23 cellular contexts compared by ENCODE assay signal in the genomic region with DNA sequence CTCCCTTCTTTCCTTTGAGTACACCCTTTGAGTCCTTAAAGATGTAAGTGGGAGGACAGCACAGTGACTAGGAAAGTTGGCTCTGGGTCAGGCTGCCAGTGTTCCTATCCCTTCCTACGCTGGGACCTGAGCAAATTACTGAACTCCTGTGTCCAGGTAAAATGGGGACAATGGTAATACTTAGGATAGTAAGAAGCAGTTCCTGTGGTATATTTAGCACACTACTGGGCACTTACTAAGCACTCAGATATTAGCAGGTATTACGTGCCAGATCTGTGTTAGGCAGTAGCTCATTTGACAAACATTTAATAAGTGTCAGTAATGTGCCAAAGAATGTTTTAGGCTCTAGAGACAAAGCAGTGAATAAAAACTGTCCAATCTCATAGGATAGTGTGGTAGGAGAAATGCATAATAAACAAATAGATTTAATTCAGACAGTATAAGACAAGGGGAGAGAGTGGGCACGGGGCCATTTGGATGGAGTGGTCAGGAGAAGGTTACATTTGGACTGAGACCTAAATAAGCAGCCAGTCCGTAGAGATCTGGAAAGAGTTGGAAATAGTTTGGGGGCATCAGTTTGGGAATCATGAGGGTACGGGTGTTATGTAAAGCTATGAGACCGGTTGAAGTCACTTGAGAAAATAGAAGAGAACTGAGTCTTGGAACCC. TPM values are rescaled to one million over a fixed set of nuclear protein-coding genes. Genes with fewer than 3 reads are reported as not detected.
DNase-seq lines count a peak whose midpoint lies in the region; ATAC-seq, FAIRE-seq and TF ChIP-seq lines count a peak whose summit lies in the region.
"Had no signal": no experiment of that assay in that cellular context is flagged by ENCODE, and none has a peak within 500 bp of the region (broad histone marks: within the 10 kb centered on the region; RNA-seq: fewer than 3 reads in every experiment).

No MANE protein-coding gene starts in this region.

- no peak overlapping the region for H2AFZ ChIP-seq in GM12878 (ENCODE audit: control insufficient read depth, low read depth, low read length)
- H2AFZ ChIP-seq: PC-9 had no signal

- peak overlapping the region; percentile 1 for H3K27ac Mint-ChIP-seq in activated CD4-positive, alpha-beta memory T cell treated with anti-CD3 and anti-CD28 coated beads for 36 hours
- H3K27ac Mint-ChIP-seq in activated CD4-positive, alpha-beta memory T cell treated with anti-CD3 and anti-CD28 coated beads, Interleukin-2, amount 10 ng/mL, durations not matched to agents 7 days and 5 days: no peak overlapping the region
- H3K27ac Mint-ChIP-seq in naive B cell: peak overlapping the region; percentile 64 to 94 (median 90)
- H3K27ac Mint-ChIP-seq: WTC11 had no signal

- no peaks in the 10 kb centered on the region for H3K79me2 ChIP-seq in GM12878 (ENCODE audit: control insufficient read depth, insufficient read depth, low read length)

- RAD21 ChIA-PET in GM12878 (lab: Charles Lee; ENCODE audit: unreplicated experiment): no interaction called here

- 0 out of 20 replicates have a peak overlapping the region, but pooled peaks of 1 of the 10 experiments have one; percentile 8 for H3K4me3 ChIP-seq in BLaER1 treated with 17β-estradiol and CSF1 and Interleukin-3, amounts not matched to agents 10 nM and 100 nM
- H3K4me3 ChIP-seq in GM12878: no peak overlapping the region
- H3K4me3 ChIP-seq: esophagus muscularis mucosa, PC-9, skin epidermis had no signal

- H3K27me3 ChIP-seq in BLaER1 treated with 17β-estradiol and CSF1 and Interleukin-3, amounts not matched to agents 10 nM and 100 nM: no peaks in the 10 kb centered on the region
- H3K27me3 ChIP-seq in GM12878 (replicated peaks in 1 of 2; ENCODE audit: control insufficient read depth in 2 of 2, insufficient read depth in 2 of 2, low read length in 1 of 2): no peaks in the 10 kb centered on the region
- H3K27me3 ChIP-seq: esophagus muscularis mucosa, foreskin keratinocyte had no signal

- no peak for TF ChIP-seq CTCF in GM12878 (IDR thresholded peaks at IDR 0.05 in 2 of 3, conservative IDR thresholded peaks at IDR 0.05 in 1 of 3; ENCODE audit: control insufficient read depth in 2 of 3, extremely low read depth in 1 of 3, insufficient read depth in 1 of 3, low read depth in 3 of 3, low read length in 3 of 3)

- peak overlapping the region in 8 of 11 experiments; percentile 57 to 97 (median 93); a peak in 14 of 22 replicates for H3K4me2 ChIP-seq in BLaER1 treated with 17β-estradiol and CSF1 and Interleukin-3, amounts not matched to agents 10 nM and 100 nM
- H3K4me2 ChIP-seq in GM12878 (ENCODE audit: control insufficient read depth, insufficient read depth): no peak overlapping the region
- H3K4me2 ChIP-seq: PC-9 had no signal

- WGBS in GM12878 (ENCODE audit: insufficient coverage, insufficient replicate concordance, low lambda C conversion rate, missing lambda C conversion rate): over 99% methylated on average over 6 of the region's 6 CpGs

- peak overlapping the region in 2 of 11 experiments; percentile 25 to 59; a peak in 2 of 22 replicates for H3K9ac ChIP-seq in BLaER1 treated with 17β-estradiol and CSF1 and Interleukin-3, amounts not matched to agents 10 nM and 100 nM
- no peak overlapping the region for H3K9ac ChIP-seq in GM12878 (ENCODE audit: control insufficient read depth, insufficient read depth, low read length)

- TF ChIP-seq POLR2A in GM12878 (IDR thresholded peaks at IDR 0.05; ENCODE audit: low read depth, low read length): no peak

- H3K27me3 Mint-ChIP-seq in activated CD4-positive, alpha-beta memory T cell treated with anti-CD3 and anti-CD28 coated beads for 36 hours: no peaks in the 10 kb centered on the region
- H3K27me3 Mint-ChIP-seq in activated CD4-positive, alpha-beta memory T cell treated with anti-CD3 and anti-CD28 coated beads, Interleukin-2, amount 10 ng/mL, durations not matched to agents 7 days and 5 days: no peaks in the 10 kb centered on the region
- no peaks in the 10 kb centered on the region for H3K27me3 Mint-ChIP-seq in naive B cell

- peaks cover 22 to 66% (median 47%) of the 10 kb centered on the region in 10 experiments for H3K4me1 ChIP-seq in BLaER1 treated with 17β-estradiol and CSF1 and Interleukin-3, amounts not matched to agents 10 nM and 100 nM
- H3K4me1 ChIP-seq in GM12878 (ENCODE audit: control insufficient read depth, insufficient read depth, low read length): no peaks in the 10 kb centered on the region; the same call in 1 of the 2 replicates
- H3K4me1 ChIP-seq: foreskin keratinocyte had no signal

- H3K36me3 ChIP-seq in BLaER1 treated with 17β-estradiol and CSF1 and Interleukin-3, amounts not matched to agents 10 nM and 100 nM: peaks cover 45 to 84% (median 61%) of the 10 kb centered on the region in 11 experiments
- H3K36me3 ChIP-seq in GM12878 (ENCODE audit: control insufficient read depth in 2 of 2, insufficient read depth in 2 of 2, low read length in 1 of 2): peaks cover 10 to 12% of the 10 kb centered on the region in 2 experiments

- TF ChIP-seq EP300 in GM12878 (IDR thresholded peaks at IDR 0.05; ENCODE audit: borderline replicate concordance in 1 of 2, control insufficient read depth in 1 of 2, low read depth in 2 of 2, low read length in 2 of 2): no peak

- BruUV-seq in GM12878 (replicated peaks; lab: Mats Ljungman, UMichigan): no TSS peak

- intact Hi-C loops in activated CD4-positive, alpha-beta memory T cell treated with anti-CD3 and anti-CD28 coated beads for 36 hours (cut with micrococcal nuclease): no loop called here
- intact Hi-C loops in GM12878 (cut with micrococcal nuclease; ENCODE audit: unreplicated experiment): no loop called here

- SMC1A ChIA-PET in GM12878 (lab: Charles Lee; ENCODE audit: uncharacterized antibody, unreplicated experiment): interaction anchor here (1.1 to 1.7 kb wide), 3 partner anchors 14 to 280 kb away, joined by 3 to 5 read pairs (median 4); no protein-coding TSS in a partner anchor

- in situ Hi-C loops in GM12878 (cut with MboI): no loop called here

- no peak for ATAC-seq in GM12878
- ATAC-seq in naive B cell (ENCODE audit: low read depth in 2 of 2): no peak
- no peak for ATAC-seq in GM19467 (IDR thresholded peaks at IDR 0.05; ENCODE audit: unreplicated experiment)
- ATAC-seq: foreskin keratinocyte, left colon, WTC11 had no signal

- TF ChIP-seq RAD21 in GM12878 (IDR thresholded peaks at IDR 0.05; ENCODE audit: insufficient read depth, low read depth, low read length): no peak

- no peaks in the 10 kb centered on the region for H3K9me3 Mint-ChIP-seq in activated CD4-positive, alpha-beta memory T cell treated with anti-CD3 and anti-CD28 coated beads for 36 hours
- peaks cover 12% of the 10 kb centered on the region for H3K9me3 Mint-ChIP-seq in activated CD4-positive, alpha-beta memory T cell treated with anti-CD3 and anti-CD28 coated beads, Interleukin-2, amount 10 ng/mL, durations not matched to agents 7 days and 5 days
- H3K9me3 Mint-ChIP-seq in naive B cell: no peaks in the 10 kb centered on the region
- H3K9me3 Mint-ChIP-seq: WTC11 had no signal

- no peak for FAIRE-seq in GM12878 (lab: Jason Lieb, UNC)

- H3K36me3 Mint-ChIP-seq in activated CD4-positive, alpha-beta memory T cell treated with anti-CD3 and anti-CD28 coated beads for 36 hours: peaks cover 56% of the 10 kb centered on the region
- peaks cover 81% of the 10 kb centered on the region for H3K36me3 Mint-ChIP-seq in activated CD4-positive, alpha-beta memory T cell treated with anti-CD3 and anti-CD28 coated beads, Interleukin-2, amount 10 ng/mL, durations not matched to agents 7 days and 5 days (ENCODE audit: low read depth)
- H3K36me3 Mint-ChIP-seq in naive B cell: peaks cover 32 to 62% of the 10 kb centered on the region in 2 donors
- H3K36me3 Mint-ChIP-seq: WTC11 had no signal

- no peak for DNase-seq in activated CD4-positive, alpha-beta memory T cell treated with anti-CD3 and anti-CD28 coated beads for 36 hours
- no peak for DNase-seq in activated CD4-positive, alpha-beta memory T cell treated with anti-CD3 and anti-CD28 coated beads, Interleukin-2, amount 10 ng/mL, durations not matched to agents 7 days and 5 days
- no peak for DNase-seq in GM12878 (ENCODE audit: low read depth, low spot score)
- no peak for DNase-seq in naive B cell
- no peak for DNase-seq in NCI-H2107 (lab: John Stamatoyannopoulos, UW)
- no peak for DNase-seq in NCI-H345 treated with DMSO at 0.1 percent for 48 hours (lab: John Stamatoyannopoulos, UW; ENCODE audit: unreplicated experiment)
- DNase-seq: activated CD8-positive, alpha-beta memory T cell treated with anti-CD3 and anti-CD28 coated beads for 24 hours; dermis blood vessel endothelial cell; foreskin keratinocyte; left colon; NCI-H1694; NCI-H526; PC-9; SHP77; stimulated activated CD8-positive, alpha-beta memory T cell treated with anti-CD3 and anti-CD28 coated beads, Interleukin-4, amount 100 ng/mL, for 48 hours; T1000 had no signal

- POLR2A ChIA-PET in activated CD4-positive, alpha-beta memory T cell treated with anti-CD3 and anti-CD28 coated beads for 36 hours (lab: Charles Lee): no interaction called here
- POLR2A ChIA-PET in activated CD4-positive, alpha-beta memory T cell treated with anti-CD3 and anti-CD28 coated beads, Interleukin-2, amount 10 ng/mL, durations not matched to agents 7 days and 5 days (lab: Charles Lee): interaction anchor here (0.6 to 1.7 kb wide), 2 partner anchors 14 to 127 kb away, joined by 3 to 5 read pairs; no protein-coding TSS in a partner anchor
- POLR2A ChIA-PET in GM12878 (lab: Charles Lee): interaction anchor here (1.1 kb wide), 1 partner anchor 10 kb away, joined by 3 read pairs; no protein-coding TSS in a partner anchor

- CTCF ChIA-PET in activated CD4-positive, alpha-beta memory T cell treated with anti-CD3 and anti-CD28 coated beads for 36 hours (lab: Charles Lee): interaction anchor here (0.6 to 2.8 kb wide), 5 partner anchors 14 to 317 kb away, joined by 3 to 14 read pairs (median 4); no protein-coding TSS in a partner anchor
- CTCF ChIA-PET in activated CD4-positive, alpha-beta memory T cell treated with anti-CD3 and anti-CD28 coated beads, Interleukin-2, amount 10 ng/mL, durations not matched to agents 7 days and 5 days (lab: Charles Lee): no interaction called here
- CTCF ChIA-PET in GM12878 (lab: Yijun Ruan, JAX): interaction anchor here (1.0 to 5.5 kb wide), 5 partner anchors 15 to 345 kb away, joined by 3 to 31 read pairs (median 3); no protein-coding TSS in a partner anchor

- H4K20me1 ChIP-seq in BLaER1 treated with 17β-estradiol and CSF1 and Interleukin-3, amounts not matched to agents 10 nM and 100 nM: peaks cover 0 to 28% (median 0%) of the 10 kb centered on the region in 11 experiments; a peak in 3 of 22 replicates
- H4K20me1 ChIP-seq in GM12878 (ENCODE audit: control insufficient read depth, insufficient read depth): 0 out of 2 replicates have a peak, but pooled peaks cover 3% of the 10 kb centered on the region

- H3K4me3 Mint-ChIP-seq in activated CD4-positive, alpha-beta memory T cell treated with anti-CD3 and anti-CD28 coated beads for 36 hours: no peak overlapping the region
- no peak overlapping the region for H3K4me3 Mint-ChIP-seq in activated CD4-positive, alpha-beta memory T cell treated with anti-CD3 and anti-CD28 coated beads, Interleukin-2, amount 10 ng/mL, durations not matched to agents 7 days and 5 days
- H3K4me3 Mint-ChIP-seq in naive B cell: peak overlapping the region in 4 of 8 donors; percentile 2 to 64 (median 6)
- H3K4me3 Mint-ChIP-seq: WTC11 had no signal

- H3K4me1 Mint-ChIP-seq in activated CD4-positive, alpha-beta memory T cell treated with anti-CD3 and anti-CD28 coated beads for 36 hours (ENCODE audit: low read depth): peaks cover 7% of the 10 kb centered on the region
- H3K4me1 Mint-ChIP-seq in activated CD4-positive, alpha-beta memory T cell treated with anti-CD3 and anti-CD28 coated beads, Interleukin-2, amount 10 ng/mL, durations not matched to agents 7 days and 5 days: peaks cover 11% of the 10 kb centered on the region
- H3K4me1 Mint-ChIP-seq in naive B cell: peaks cover 40 to 60% (median 54%) of the 10 kb centered on the region in 3 donors
- H3K4me1 Mint-ChIP-seq: WTC11 had no signal

- peak overlapping the region in 7 of 11 experiments; percentile 3 to 80 (median 70); a peak in 13 of 22 replicates for H3K27ac ChIP-seq in BLaER1 treated with 17β-estradiol and CSF1 and Interleukin-3, amounts not matched to agents 10 nM and 100 nM
- H3K27ac ChIP-seq in GM12878 (ENCODE audit: control insufficient read depth, insufficient read depth): no peak overlapping the region
- H3K27ac ChIP-seq: esophagus muscularis mucosa, foreskin keratinocyte, PC-9 had no signal

- H3K9me3 ChIP-seq in BLaER1 treated with 17β-estradiol and CSF1 and Interleukin-3, amounts not matched to agents 10 nM and 100 nM (replicated peaks in 1 of 11): peaks cover 8 to 64% (median 23%) of the 10 kb centered on the region in 11 experiments; a peak in 17 of 22 replicates
- no peaks in the 10 kb centered on the region; the same call in 2 of the 3 replicates for H3K9me3 ChIP-seq in GM12878 (replicated peaks; ENCODE audit: control insufficient read depth, insufficient read depth, low read length)
- H3K9me3 ChIP-seq: esophagus muscularis mucosa had no signal

RNA-seq across cellular contexts. Expression of a gene that starts 26.2 kb away (rescaled TPM):
- 1 to 10 TPM; 4.8 to 5.7 TPM for total RNA-seq in activated CD4-positive, alpha-beta memory T cell treated with anti-CD3 and anti-CD28 coated beads for 36 hours
- 1 to 10 TPM; 5.4 to 5.9 TPM for total RNA-seq in activated CD4-positive, alpha-beta memory T cell treated with anti-CD3 and anti-CD28 coated beads, Interleukin-2, amount 10 ng/mL, durations not matched to agents 7 days and 5 days
- 13.7 and 13.8 TPM in 2 replicates for total RNA-seq in GM12878 (2013; cell fraction: nucleolus; rRNA removed)
- total RNA-seq in GM12878 (2014; rRNA removed): 3.5 and 4.4 TPM in 2 replicates
- total RNA-seq in GM12878 (2014; rRNA removed; fragmentation: Illumina TruSeq; extraction: Trizol): 5.7 and 6.6 TPM in 2 replicates
- total RNA-seq in GM12878 (2021): 4.4 and 4.7 TPM in 2 replicates
- polyA plus RNA-seq in GM12878 (2011; ENCODE audit: low read depth): 1.2 TPM
- 5.4 and 8.3 TPM in 2 replicates for polyA plus RNA-seq in GM12878 (2011; rRNA removed)
- polyA plus RNA-seq in GM12878 (2011; cell fraction: cytosol; rRNA removed): 2.4 and 2.5 TPM in 2 replicates
- polyA plus RNA-seq in GM12878 (2011; cell fraction: nucleus; rRNA removed): 4.1 and 4.3 TPM in 2 replicates
- 2.2 and 2.3 TPM in 2 replicates for polyA plus RNA-seq in GM12878 (2012)
- polyA plus RNA-seq in GM12878 (2014; fragmentation: Illumina TruSeq; extraction: Trizol): 5.4 and 6.1 TPM in 2 replicates
- 1 to 10 TPM; 1.3 to 1.4 TPM for polyA plus RNA-seq in GM12878 (2014; fragmentation: Nextera tagmentation; extraction: Ambion mirVana)
- 2.7 TPM in 2 replicates for polyA plus RNA-seq in GM12878 (2014; rRNA removed)
- 1 to 10 TPM; 3.1 to 3.3 TPM for polyA plus RNA-seq in GM12878 (2016; fragmentation: Nextera tagmentation; extraction: Ambion mirVana)
- 5.0 and 5.2 TPM in 2 replicates for polyA minus RNA-seq in GM12878 (2011; rRNA and poly(A)+ RNA removed)
- polyA minus RNA-seq in GM12878 (2011; cell fraction: cytosol; rRNA and poly(A)+ RNA removed): 1.8 and 2.0 TPM in 2 replicates
- 2.4 and 4.2 TPM in 2 replicates for polyA minus RNA-seq in GM12878 (2011; cell fraction: nucleus; rRNA and poly(A)+ RNA removed)
- 1 to 10 TPM in 5 of 6 donors, not detected in 1; 1.1 to 3.2 (median 2.0) TPM for polyA plus RNA-seq in naive B cell (ENCODE audit: low read depth in 6 of 6)

RNA-seq across cellular contexts. Expression of a gene that starts 50.6 kb away (rescaled TPM):
- total RNA-seq in activated CD4-positive, alpha-beta memory T cell treated with anti-CD3 and anti-CD28 coated beads for 36 hours: 100 to 1,000 TPM; 250 to 254 TPM
- 100 to 1,000 TPM; 172 to 173 TPM for total RNA-seq in activated CD4-positive, alpha-beta memory T cell treated with anti-CD3 and anti-CD28 coated beads, Interleukin-2, amount 10 ng/mL, durations not matched to agents 7 days and 5 days
- total RNA-seq in GM12878 (2013; cell fraction: nucleolus; rRNA removed): 113 and 116 TPM in 2 replicates
- total RNA-seq in GM12878 (2014; rRNA removed) (103 and 107 TPM in 2 replicates), GM12878 (2014; rRNA removed; fragmentation: Illumina TruSeq; extraction: Trizol) (92.9 and 97.1 TPM in 2 replicates), GM12878 (2021) (115 and 121 TPM in 2 replicates)
- polyA plus RNA-seq in GM12878 (2011; ENCODE audit: low read depth): 97.2 TPM
- polyA plus RNA-seq in GM12878 (2011; rRNA removed) (103 and 120 TPM in 2 replicates), GM12878 (2014; fragmentation: Illumina TruSeq; extraction: Trizol) (177 and 223 TPM in 2 replicates), GM12878 (2014; fragmentation: Nextera tagmentation; extraction: Ambion mirVana) (10 to 100 TPM; 33.4 to 42.4 TPM), GM12878 (2014; rRNA removed) (98.3 and 107 TPM in 2 replicates), GM12878 (2016; fragmentation: Nextera tagmentation; extraction: Ambion mirVana) (100 to 1,000 TPM in 1 of 2 experiments, 10 to 100 TPM in 1; 92.1 to 108 TPM), naive B cell (ENCODE audit: low read depth in 6 of 6) (100 to 1,000 TPM; 480 to 946 (median 649) TPM)
- polyA plus RNA-seq in GM12878 (2011; cell fraction: cytosol; rRNA removed): 116 and 137 TPM in 2 replicates
- 79.9 and 86.8 TPM in 2 replicates for polyA plus RNA-seq in GM12878 (2011; cell fraction: nucleus; rRNA removed)
- 109 and 156 TPM in 2 replicates for polyA plus RNA-seq in GM12878 (2012)
- 136 and 166 TPM in 2 replicates for polyA minus RNA-seq in GM12878 (2011; rRNA and poly(A)+ RNA removed)
- polyA minus RNA-seq in GM12878 (2011; cell fraction: cytosol; rRNA and poly(A)+ RNA removed): 42.6 and 47.7 TPM in 2 replicates
- polyA minus RNA-seq in GM12878 (2011; cell fraction: nucleus; rRNA and poly(A)+ RNA removed): 26.1 and 37.2 TPM in 2 replicates

RNA-seq across cellular contexts. Expression of a gene that starts 53.0 kb away (rescaled TPM):
- total RNA-seq in activated CD4-positive, alpha-beta memory T cell treated with anti-CD3 and anti-CD28 coated beads for 36 hours: 1 to 10 TPM; 3.9 to 4.5 TPM
- 1 to 10 TPM; 2.3 to 2.5 TPM for total RNA-seq in activated CD4-positive, alpha-beta memory T cell treated with anti-CD3 and anti-CD28 coated beads, Interleukin-2, amount 10 ng/mL, durations not matched to agents 7 days and 5 days
- 6.6 and 8.2 TPM in 2 replicates for total RNA-seq in GM12878 (2013; cell fraction: nucleolus; rRNA removed)
- total RNA-seq in GM12878 (2014; rRNA removed): 3.7 and 4.3 TPM in 2 replicates
- 6.2 and 6.4 TPM in 2 replicates for total RNA-seq in GM12878 (2014; rRNA removed; fragmentation: Illumina TruSeq; extraction: Trizol)
- 4.3 and 4.4 TPM in 2 replicates for total RNA-seq in GM12878 (2021)
- 1.8 TPM for polyA plus RNA-seq in GM12878 (2011; ENCODE audit: low read depth)
- 1.9 and 3.3 TPM in 2 replicates for polyA plus RNA-seq in GM12878 (2011; rRNA removed)
- 0.85 and 1.0 TPM in 2 replicates for polyA plus RNA-seq in GM12878 (2011; cell fraction: cytosol; rRNA removed)
- polyA plus RNA-seq in GM12878 (2011; cell fraction: nucleus; rRNA removed): 1.1 TPM in 2 replicates
- 3.0 and 3.5 TPM in 2 replicates for polyA plus RNA-seq in GM12878 (2012)
- 6.0 and 6.6 TPM in 2 replicates for polyA plus RNA-seq in GM12878 (2014; fragmentation: Illumina TruSeq; extraction: Trizol)
- 1 to 10 TPM; 2.1 to 2.8 TPM for polyA plus RNA-seq in GM12878 (2014; fragmentation: Nextera tagmentation; extraction: Ambion mirVana)
- 3.7 and 4.5 TPM in 2 replicates for polyA plus RNA-seq in GM12878 (2014; rRNA removed)
- polyA plus RNA-seq in GM12878 (2016; fragmentation: Nextera tagmentation; extraction: Ambion mirVana): 1 to 10 TPM; 3.6 TPM
- 1.0 and 1.2 TPM in 2 replicates for polyA minus RNA-seq in GM12878 (2011; rRNA and poly(A)+ RNA removed)
- polyA minus RNA-seq in GM12878 (2011; cell fraction: cytosol; rRNA and poly(A)+ RNA removed): 0.53 and 0.62 TPM in 2 replicates
- 0.57 and 0.85 TPM in 2 replicates for polyA minus RNA-seq in GM12878 (2011; cell fraction: nucleus; rRNA and poly(A)+ RNA removed)
- 1 to 10 TPM in 5 of 6 donors, not detected in 1; 3.4 to 6.8 (median 6.2) TPM for polyA plus RNA-seq in naive B cell (ENCODE audit: low read depth in 6 of 6)
- total RNA-seq: A172, G401 had no signal
